Comparison of ENCODE assay signal across 24 cellular contexts in genomic region chr9:25427290-25427689, GRCh38.
"Had no signal": no experiment of that assay in that cellular context is flagged by ENCODE, and none has a peak within 500 bp of the region (broad histone marks: within the 10 kb centered on the region; RNA-seq: fewer than 3 reads in every experiment).

No MANE protein-coding gene starts in this region.

- H3K27ac Mint-ChIP-seq: dendritic cell treated with granulocyte-macrophage colony-stimulating factor and Interleukin-4, amounts not matched to agents 40 ng/mL and 50 ng/mL, for 4 days; effector memory CD8-positive, alpha-beta T cell; endodermal cell; mesothelial cell of epicardium had no signal

- ATAC-seq: effector memory CD8-positive, alpha-beta T cell; esophagus mucosa; gastrocnemius medialis; heart right ventricle; left cardiac atrium; left lung; left ventricle myocardium superior; mucosa of descending colon had no signal

- H3K27ac ChIP-seq: colonic mucosa, epithelial cell of prostate, gastrocnemius medialis, heart right ventricle, left lung, lower lobe of right lung had no signal

- H3K4me1 Mint-ChIP-seq: endodermal cell, mesothelial cell of epicardium had no signal

- H3K4me1 ChIP-seq: colonic mucosa, gastrocnemius medialis, heart right ventricle, left lung, lower lobe of right lung had no signal

- H3K4me3 Mint-ChIP-seq: dendritic cell treated with granulocyte-macrophage colony-stimulating factor and Interleukin-4, amounts not matched to agents 40 ng/mL and 50 ng/mL, for 4 days; effector memory CD8-positive, alpha-beta T cell; endodermal cell; mesothelial cell of epicardium had no signal

- H3K9me3 ChIP-seq: colonic mucosa, gastrocnemius medialis, lower lobe of right lung, mucosa of descending colon had no signal

- DNase-seq: cerebellar nuclear complex; colonic mucosa; cortex of kidney; effector CD8-positive, alpha-beta T cell; effector memory CD8-positive, alpha-beta T cell; endodermal cell; erythroblast; foreskin fibroblast; foreskin melanocyte; gastrocnemius medialis; glutamatergic neuron; head of caudate nucleus; heart right ventricle; hippocampal formation; left cardiac atrium; left lung; left ventricle myocardium superior; lower lobe of right lung; mesenchymal stem cell had no signal

- H3K36me3 ChIP-seq: colonic mucosa, gastrocnemius medialis, heart right ventricle, left lung, lower lobe of right lung had no signal

- H3K27me3 Mint-ChIP-seq: dendritic cell treated with granulocyte-macrophage colony-stimulating factor and Interleukin-4, amounts not matched to agents 40 ng/mL and 50 ng/mL, for 4 days; effector memory CD8-positive, alpha-beta T cell had no signal

- H3K4me3 ChIP-seq: colonic mucosa, gastrocnemius medialis, heart right ventricle, left lung, lower lobe of right lung, mucosa of descending colon had no signal

- H3K27me3 ChIP-seq: colonic mucosa, gastrocnemius medialis, heart right ventricle, left lung had no signal

- H3K36me3 Mint-ChIP-seq: mesothelial cell of epicardium had no signal
